Comparison of ENCODE assay signal across 16 cellular contexts in the genomic region with DNA sequence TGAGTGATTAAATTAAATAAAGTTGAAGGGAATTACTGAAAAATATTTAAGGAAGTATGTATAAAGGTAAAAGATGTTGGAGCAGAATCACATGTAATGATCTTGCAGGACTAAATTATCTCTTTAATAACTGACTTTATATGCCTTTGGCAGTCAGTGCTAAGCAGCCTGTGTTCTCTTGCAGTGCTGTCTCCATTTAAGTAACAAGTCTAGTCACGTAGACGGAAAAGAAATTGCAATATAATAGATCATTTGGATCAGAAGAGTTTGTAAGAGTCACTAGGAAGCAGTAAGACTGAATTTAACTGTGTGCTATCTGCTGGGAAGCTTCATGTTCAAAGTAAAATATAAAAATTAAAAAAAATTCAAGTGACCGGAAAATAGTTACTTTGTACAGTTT. TPM values are rescaled to one million over a fixed set of nuclear protein-coding genes. Genes with fewer than 3 reads are reported as not detected.
DNase-seq lines count a peak whose midpoint lies in the region; ATAC-seq and TF ChIP-seq lines count a peak whose summit lies in the region.
"Had no signal": no experiment of that assay in that cellular context is flagged by ENCODE, and none has a peak within 500 bp of the region (broad histone marks: within the 10 kb centered on the region; RNA-seq: fewer than 3 reads in every experiment).

No MANE protein-coding gene starts in this region.

- no peak for TF ChIP-seq RAD21 in SK-N-SH (IDR thresholded peaks at IDR 0.05; ENCODE audit: low read length)

- peaks cover 57% of the 10 kb centered on the region for H3K79me2 ChIP-seq in SK-N-SH (ENCODE audit: insufficient read depth)

- no peaks in the 10 kb centered on the region for H3K27me3 Mint-ChIP-seq in Calu3 (ENCODE audit: unreplicated experiment)
- H3K27me3 Mint-ChIP-seq: activated naive CD8-positive, alpha-beta T cell treated with anti-CD3 and anti-CD28 coated beads, Interleukin-2, amount 50 U/mL, for 24 hours; B cell; memory B cell had no signal

- H3K9me2 ChIP-seq in SK-N-SH = no peaks in the 10 kb centered on the region

- no peak overlapping the region for H2AFZ ChIP-seq in SK-N-SH (ENCODE audit: low read depth)

- WGBS in SK-N-SH (ENCODE audit: low lambda C conversion rate) = 96% methylated on average over 3 of the region's 3 CpGs

- H3K9me3 Mint-ChIP-seq in Calu3 (ENCODE audit: low read depth, unreplicated experiment) = peaks cover 3% of the 10 kb centered on the region

- CTCF ChIA-PET in Calu3 (lab: Charles Lee) = interaction anchor here (0.5 to 3.3 kb wide), 8 partner anchors 9 to 1913 kb away, joined by 3 to 18 read pairs (median 4); partner anchors contain the start of genes ANKMY2 and BZW2
- CTCF ChIA-PET in SK-N-SH (lab: Yijun Ruan, JAX) = interaction anchor here (0.9 to 2.0 kb wide), 5 partner anchors 9 to 134 kb away, joined by 3 to 7 read pairs (median 5); partner anchors contain the start of genes ANKMY2 and BZW2

- DNase-seq in Calu3 (no peak), SK-N-SH (no peak), globus pallidus (ENCODE audit: low spot score) (peak; percentile 14), MG63 (no peak)
- DNase-seq in activated CD4-positive, alpha-beta T cell treated with anti-CD3 and anti-CD28 coated beads, Interleukin-2, amount 50 U/mL, for 48 hours = no peak
- DNase-seq: activated CD4-positive, alpha-beta T cell treated with anti-CD3 and anti-CD28 coated beads for 48 hours; activated naive CD8-positive, alpha-beta T cell treated with anti-CD3 and anti-CD28 coated beads, Interleukin-2, amount 50 U/mL, for 24 hours; NCI-H1694 treated with DMSO at 0.1 percent for 48 hours; NCI-H524; stimulated activated naive CD8-positive, alpha-beta T cell treated with anti-CD3 and anti-CD28 coated beads, Interleukin-15, Interleukin-2, amounts not matched to agents 100 U/mL and 50 U/mL, for 24 hours had no signal

- H3K4me3 Mint-ChIP-seq in Calu3 (ENCODE audit: low read depth, unreplicated experiment) = no peak overlapping the region
- H3K4me3 Mint-ChIP-seq: activated naive CD8-positive, alpha-beta T cell treated with anti-CD3 and anti-CD28 coated beads, Interleukin-2, amount 50 U/mL, for 24 hours; B cell; memory B cell had no signal

- H4K20me1 ChIP-seq in SK-N-SH (ENCODE audit: insufficient read depth) = no peaks in the 10 kb centered on the region

- H3K36me3 ChIP-seq in SK-N-SH (replicated peaks in 1 of 2; ENCODE audit: control insufficient read depth in 1 of 2, insufficient read depth in 2 of 2, low read length in 1 of 2) (peaks cover 6 to 23% of the 10 kb centered on the region in 2 experiments), skeletal muscle tissue (ENCODE audit: control insufficient read depth in 3 of 3, insufficient read depth in 3 of 3, low read length in 3 of 3) (peaks cover 0 to 3% (median 0%) of the 10 kb centered on the region in 3 donors), MG63 (peaks cover 44% of the 10 kb centered on the region)

- H3K27ac ChIP-seq in SK-N-SH (ENCODE audit: low read depth in 2 of 2, low read length in 1 of 2) (peak overlapping the region; percentile 64 to 84; a peak in 3 of 4 replicates), skeletal muscle tissue (ENCODE audit: low read depth, low read length) (peak overlapping the region; percentile 81)
- H3K27ac ChIP-seq: KMS-11 had no signal

- TF ChIP-seq EP300 in SK-N-SH (IDR thresholded peaks at IDR 0.05; ENCODE audit: borderline replicate concordance in 1 of 2, low read depth in 1 of 2, low read length in 1 of 2) = no peak

- TF ChIP-seq CTCF in Calu3 (IDR thresholded peaks at IDR 0.05; ENCODE audit: unreplicated experiment) = no peak
- TF ChIP-seq CTCF in SK-N-SH (IDR thresholded peaks at IDR 0.05) = no peak

- H3K27ac Mint-ChIP-seq in Calu3 (ENCODE audit: unreplicated experiment) = peak overlapping the region; percentile 85
- H3K27ac Mint-ChIP-seq: activated naive CD8-positive, alpha-beta T cell treated with anti-CD3 and anti-CD28 coated beads, Interleukin-2, amount 50 U/mL, for 24 hours; B cell; memory B cell had no signal

- intact Hi-C loops in Calu3 (cut with micrococcal nuclease; ENCODE audit: unreplicated experiment) = no loop called here

- BruUV-seq in Calu3 (replicated peaks; lab: Mats Ljungman, UMichigan) = no TSS peak

- H3K36me3 Mint-ChIP-seq in Calu3 (ENCODE audit: insufficient read depth, unreplicated experiment) = peaks cover 56% of the 10 kb centered on the region

- peaks cover 30% of the 10 kb centered on the region for H3F3A ChIP-seq in SK-N-SH (replicated peaks; ENCODE audit: insufficient read depth)

- no peak overlapping the region; a peak in 1 of 4 replicates for H3K4me3 ChIP-seq in SK-N-SH (ENCODE audit: low read depth in 2 of 2, low read length in 1 of 2)
- no peak overlapping the region for H3K4me3 ChIP-seq in skeletal muscle tissue (ENCODE audit: low read length in 3 of 3)
- H3K4me3 ChIP-seq in MG63 = no peak overlapping the region

- H3K27me3 ChIP-seq in SK-N-SH (ENCODE audit: insufficient read depth) = no peaks in the 10 kb centered on the region
- H3K27me3 ChIP-seq in skeletal muscle tissue (ENCODE audit: control insufficient read depth in 3 of 3, insufficient read depth in 3 of 3, low read length in 3 of 3) = no peaks in the 10 kb centered on the region
- H3K27me3 ChIP-seq in MG63 = no peaks in the 10 kb centered on the region

- H3K9ac ChIP-seq in SK-N-SH (peak overlapping the region; percentile 35; the same call in 1 of the 2 replicates), skeletal muscle tissue (ENCODE audit: low read depth in 1 of 3, low read length in 3 of 3) (no peak overlapping the region)
- H3K9ac ChIP-seq: KMS-11 had no signal

- peaks cover 64% of the 10 kb centered on the region for H3K4me1 Mint-ChIP-seq in Calu3 (ENCODE audit: low read depth, unreplicated experiment)

- H3K4me1 ChIP-seq in SK-N-SH (ENCODE audit: control insufficient read depth in 1 of 2, insufficient read depth in 2 of 2, low read depth in 1 of 2, low read length in 1 of 2) (peaks cover 7 to 31% of the 10 kb centered on the region in 2 experiments; a peak in 3 of 4 replicates), skeletal muscle tissue (ENCODE audit: control insufficient read depth in 3 of 3, insufficient read depth in 3 of 3, low read length in 3 of 3) (peaks cover 12 to 24% (median 18%) of the 10 kb centered on the region in 3 donors)

- POLR2A ChIA-PET in SK-N-SH (lab: Yijun Ruan, JAX) = no interaction called here

- ATAC-seq in GM18909 (IDR thresholded peaks at IDR 0.05; ENCODE audit: poor library complexity, unreplicated experiment) (no peak), GM19452 (IDR thresholded peaks at IDR 0.05; ENCODE audit: unreplicated experiment) (no peak)
- ATAC-seq: activated naive CD8-positive, alpha-beta T cell treated with anti-CD3 and anti-CD28 coated beads, Interleukin-2, amount 50 U/mL, for 24 hours; stimulated activated naive CD8-positive, alpha-beta T cell treated with anti-CD3 and anti-CD28 coated beads, Interleukin-15, Interleukin-2, amounts not matched to agents 100 U/mL and 50 U/mL, for 24 hours had no signal

- peak overlapping the region; percentile 32; the same call in 1 of the 2 replicates for H3K4me2 ChIP-seq in SK-N-SH
- H3K4me2 ChIP-seq: KMS-11 had no signal

- H3K9me3 ChIP-seq in SK-N-SH = no peaks in the 10 kb centered on the region
- no peaks in the 10 kb centered on the region for H3K9me3 ChIP-seq in skeletal muscle tissue (ENCODE audit: control insufficient read depth in 3 of 3, low read length in 3 of 3)
- H3K9me3 ChIP-seq in MG63 = no peaks in the 10 kb centered on the region; the same call in 1 of the 2 replicates

TF ChIP-seq in SK-N-SH, 30 proteins besides CTCF, POLR2A, EP300 and RAD21:
- no peak for TF ChIP-seq TAF1 (IDR thresholded peaks at IDR 0.05; ENCODE audit: borderline replicate concordance, low read depth, low read length)
- no peak for TF ChIP-seq TEAD4 (IDR thresholded peaks at IDR 0.05; ENCODE audit: borderline replicate concordance, insufficient read depth)
- no peak for TF ChIP-seq YY1 (IDR thresholded peaks at IDR 0.05; ENCODE audit: low read depth)
- no peak for TF ChIP-seq EZH2phosphoT487 (IDR thresholded peaks at IDR 0.05; ENCODE audit: borderline replicate concordance, low read depth)
- TF ChIP-seq GABPA (IDR thresholded peaks at IDR 0.05; ENCODE audit: low read depth) = no peak
- no peak for TF ChIP-seq USF1 (IDR thresholded peaks at IDR 0.05; ENCODE audit: borderline replicate concordance, low read depth)

RNA-seq across cellular contexts. Expression of gene BZW2, which starts 21.4 kb away (rescaled TPM):
- total RNA-seq in Calu3 (2022) (185 and 194 TPM in 2 replicates), skeletal muscle tissue (155 TPM)
- 60.4 and 71.9 TPM in 2 replicates for polyA plus RNA-seq in SK-N-SH (2012; rRNA removed)
- polyA plus RNA-seq in SK-N-SH (2012; cell fraction: cytosol; rRNA removed) = 94.5 and 115 TPM in 2 replicates
- 43.2 and 51.1 TPM in 2 replicates for polyA plus RNA-seq in SK-N-SH (2012; cell fraction: nucleus; rRNA removed)
- 120 and 182 TPM in 2 replicates for total RNA-seq in MG63 (2014; rRNA removed; shearing (Covaris generic); ENCODE audit: low replicate concordance)

RNA-seq across cellular contexts. Expression of gene ANKMY2, which starts 21.8 kb away (rescaled TPM):
- total RNA-seq in Calu3 (2022) (29.9 and 32.5 TPM in 2 replicates), skeletal muscle tissue (30.3 TPM)
- polyA plus RNA-seq in SK-N-SH (2012; rRNA removed) = 15.8 and 22.4 TPM in 2 replicates
- polyA plus RNA-seq in SK-N-SH (2012; cell fraction: cytosol; rRNA removed) = 21.3 and 22.1 TPM in 2 replicates
- polyA plus RNA-seq in SK-N-SH (2012; cell fraction: nucleus; rRNA removed) = 11.9 and 25.6 TPM in 2 replicates
- total RNA-seq in MG63 (2014; rRNA removed; shearing (Covaris generic); ENCODE audit: low replicate concordance) = 18.5 and 21.0 TPM in 2 replicates
